In the genomic region with DNA sequence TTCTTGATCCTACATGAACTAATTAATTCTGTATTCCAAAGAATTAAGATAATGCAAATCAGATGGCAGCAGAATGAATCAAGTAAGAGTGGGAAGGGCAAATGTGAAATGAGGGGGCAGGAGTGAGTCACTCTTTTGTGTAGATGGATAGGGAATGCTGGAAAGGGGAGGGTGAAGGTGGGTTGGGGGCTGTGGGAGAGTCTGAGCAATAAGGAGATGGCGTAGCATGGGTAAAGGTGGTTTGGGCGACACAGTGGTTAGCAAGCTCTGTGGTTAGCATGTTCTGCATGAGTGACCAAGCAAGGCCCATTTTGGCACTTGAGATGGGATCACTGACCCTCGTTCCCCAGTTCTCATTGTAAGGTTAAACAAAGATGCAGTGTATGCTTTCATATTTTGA, we compare ENCODE assay signal across 10 cellular contexts. TPM values are rescaled to one million over a fixed set of nuclear protein-coding genes. Genes with fewer than 3 reads are reported as not detected.
DNase-seq lines count a peak whose midpoint lies in the region; ATAC-seq and TF ChIP-seq lines count a peak whose summit lies in the region.
"Had no signal": no experiment of that assay in that cellular context is flagged by ENCODE, and none has a peak within 500 bp of the region (broad histone marks: within the 10 kb centered on the region; RNA-seq: fewer than 3 reads in every experiment).

No MANE protein-coding gene starts in this region.

- peak; percentile 40 for DNase-seq in COLO668 (lab: John Stamatoyannopoulos, UW; ENCODE audit: unreplicated experiment)
- peak; percentile 90 for DNase-seq in astrocyte of the hippocampus (ENCODE audit: low read depth, low spot score)
- DNase-seq in testis: no peak
- DNase-seq in mucosa of gallbladder (ENCODE audit: low spot score): no peak
- no peak for DNase-seq in NCI-H1436 treated with DMSO at 0.1 percent for 48 hours (lab: John Stamatoyannopoulos, UW)
- no peak for DNase-seq in nephron progenitor cell
- DNase-seq: activated CD4-positive, alpha-beta T cell treated with anti-CD3 and anti-CD28 coated beads, Interleukin-2, amount 50 U/mL, for 48 hours had no signal

- H3K27me3 Mint-ChIP-seq in nephron progenitor cell (ENCODE audit: low read depth, poor library complexity): peaks cover 4% of the 10 kb centered on the region

- H3K4me3 ChIP-seq in testis: no peak overlapping the region

- H3K36me3 Mint-ChIP-seq in nephron progenitor cell (ENCODE audit: low read depth): peaks cover 38% of the 10 kb centered on the region

- no peak overlapping the region for H3K4me3 Mint-ChIP-seq in nephron progenitor cell

- H3K36me3 ChIP-seq in testis (ENCODE audit: low read depth, missing control alignments): no peaks in the 10 kb centered on the region

- H3K9me3 Mint-ChIP-seq in nephron progenitor cell: peaks cover 34% of the 10 kb centered on the region

- no peak overlapping the region for H3K27ac Mint-ChIP-seq in nephron progenitor cell

- no peaks in the 10 kb centered on the region for H3K27me3 ChIP-seq in testis

- 92 to 93% methylated on average over 3 of the region's 3 CpGs for WGBS in testis, 2 donors

- no peaks in the 10 kb centered on the region for H3K9me3 ChIP-seq in testis

- ATAC-seq in GM19395 (IDR thresholded peaks at IDR 0.05; ENCODE audit: unreplicated experiment) (peak; percentile 70), HG02981 (IDR thresholded peaks at IDR 0.05; ENCODE audit: unreplicated experiment) (peak; percentile 60)

- no peak overlapping the region for H3K27ac ChIP-seq in testis
- H3K27ac ChIP-seq: parathyroid adenoma had no signal

- no peaks in the 10 kb centered on the region for H3K4me1 ChIP-seq in testis

- peaks cover 18% of the 10 kb centered on the region for H3K4me1 Mint-ChIP-seq in nephron progenitor cell

- TF ChIP-seq CTCF in testis (IDR thresholded peaks at IDR 0.05) (no peak), nephron progenitor cell (IDR thresholded peaks at IDR 0.05) (no peak)

- intact Hi-C loops in testis (cut with DNase I; ENCODE audit: low total_unique reads): no loop called here

- no peak for TF ChIP-seq POLR2A in testis (IDR thresholded peaks at IDR 0.05)

RNA-seq across cellular contexts. Expression of a gene that starts 20.4 kb away (rescaled TPM):
- 10 to 100 TPM; 24.2 to 33.4 TPM for total RNA-seq in testis
- polyA plus RNA-seq in testis (ENCODE audit: insufficient read depth, low read depth, low replicate concordance): 25.8 TPM
- 35.0 TPM for total RNA-seq in mucosa of gallbladder

Comparison
In these comparisons a context has a peak if more than half of its experiments do, and no peak if none do; other contexts are left out.
1. DNase-seq: peak in COLO668 (single experiment) and astrocyte of the hippocampus (single experiment); none in testis (single experiment), mucosa of gallbladder (single experiment), NCI-H1436 treated with DMSO at 0.1 percent for 48 hours (single experiment) and nephron progenitor cell (single experiment).